ENCODE assay signal across 1 cellular context in genomic region chr19:2556221-2557092, GRCh38.
TF ChIP-seq lines count a peak whose summit lies in the region.

No MANE protein-coding gene starts in this region.

TF ChIP-seq in GM12878, 131 proteins besides CTCF, POLR2A, EP300 and RAD21 (continued from another document):
- TF ChIP-seq ZZZ3 (IDR thresholded peaks at IDR 0.05; ENCODE audit: control insufficient read depth, insufficient read length, low read depth) (no peak), PAX5 (IDR thresholded peaks at IDR 0.05; ENCODE audit: borderline replicate concordance, low read depth, low read length) (no peak), YBX1 (IDR thresholded peaks at IDR 0.05) (no peak), SREBF1 (IDR thresholded peaks at IDR 0.05; ENCODE audit: low read length) (no peak), IKZF1 (conservative IDR thresholded peaks at IDR 0.05) (0 out of 2 replicates have a peak, but pooled peaks have one; percentile 1), USF1 (IDR thresholded peaks at IDR 0.05; ENCODE audit: borderline replicate concordance, extremely low read length, insufficient read depth, low read depth, low read length) (no peak)
- TF ChIP-seq, protein P1, sequence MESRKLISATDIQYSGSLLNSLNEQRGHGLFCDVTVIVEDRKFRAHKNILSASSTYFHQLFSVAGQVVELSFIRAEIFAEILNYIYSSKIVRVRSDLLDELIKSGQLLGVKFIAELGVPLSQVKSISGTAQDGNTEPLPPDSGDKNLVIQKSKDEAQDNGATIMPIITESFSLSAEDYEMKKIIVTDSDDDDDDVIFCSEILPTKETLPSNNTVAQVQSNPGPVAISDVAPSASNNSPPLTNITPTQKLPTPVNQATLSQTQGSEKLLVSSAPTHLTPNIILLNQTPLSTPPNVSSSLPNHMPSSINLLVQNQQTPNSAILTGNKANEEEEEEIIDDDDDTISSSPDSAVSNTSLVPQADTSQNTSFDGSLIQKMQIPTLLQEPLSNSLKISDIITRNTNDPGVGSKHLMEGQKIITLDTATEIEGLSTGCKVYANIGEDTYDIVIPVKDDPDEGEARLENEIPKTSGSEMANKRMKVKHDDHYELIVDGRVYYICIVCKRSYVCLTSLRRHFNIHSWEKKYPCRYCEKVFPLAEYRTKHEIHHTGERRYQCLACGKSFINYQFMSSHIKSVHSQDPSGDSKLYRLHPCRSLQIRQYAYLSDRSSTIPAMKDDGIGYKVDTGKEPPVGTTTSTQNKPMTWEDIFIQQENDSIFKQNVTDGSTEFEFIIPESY (IDR thresholded peaks at IDR 0.05), result 0 out of 2 replicates have a peak, but pooled peaks have one; percentile 36
TF ChIP-seq in GM12878: peak in this region for 2.
